Comparison of ENCODE assay signal across 8 cellular contexts in genomic region chr1:109620396-109620817, GRCh38. TPM values are rescaled to one million over a fixed set of nuclear protein-coding genes. Genes with fewer than 3 reads are reported as not detected.
DNase-seq lines count a peak whose midpoint lies in the region; ATAC-seq, FAIRE-seq and TF ChIP-seq lines count a peak whose summit lies in the region.

No MANE protein-coding gene starts in this region.

- no peaks in the 10 kb centered on the region for H3K36me3 ChIP-seq in SU-DHL-6 (ENCODE audit: low read length)
- no peaks in the 10 kb centered on the region for H3K36me3 ChIP-seq in esophagus (ENCODE audit: control insufficient read depth in 2 of 2, insufficient read depth in 2 of 2, low read length in 1 of 2)

- DNase-seq in CD14-positive monocyte (ENCODE audit: low spot score) (no peak), H54 (ENCODE audit: insufficient read length, low spot score) (peak; percentile 66), myocyte (ENCODE audit: low read depth) (peak; percentile 52), erythroblast (lab: John Stamatoyannopoulos, UW) (no peak)

- FAIRE-seq in H54 (lab: Jason Lieb, UNC) = no peak

- H3K4me3 ChIP-seq in SU-DHL-6 (ENCODE audit: insufficient read depth, low read length, poor library complexity, severe bottlenecking) (peak overlapping the region; percentile 79), esophagus (ENCODE audit: low read depth in 1 of 2, low read length in 2 of 2) (peak overlapping the region; percentile 63 to 67)

- H3K4me2 ChIP-seq in SU-DHL-6 (ENCODE audit: low read depth, low read length, poor library complexity, severe bottlenecking) = peak overlapping the region; percentile 85

- no peaks in the 10 kb centered on the region for H3K9me3 ChIP-seq in SU-DHL-6 (ENCODE audit: insufficient read depth, low read length)
- no peaks in the 10 kb centered on the region for H3K9me3 ChIP-seq in esophagus (ENCODE audit: control insufficient read depth in 2 of 2, insufficient read depth in 1 of 2, low read depth in 1 of 2, low read length in 1 of 2)

- H4K20me1 ChIP-seq in SU-DHL-6 (ENCODE audit: low read depth, low read length) = no peaks in the 10 kb centered on the region

- peaks cover 0 to 3% (median 2%) of the 10 kb centered on the region in 3 donors for H3K27me3 Mint-ChIP-seq in CD14-positive monocyte (ENCODE audit: low read depth in 3 of 3)

- peak overlapping the region; percentile 77 for H3K9ac ChIP-seq in SU-DHL-6 (ENCODE audit: low read length)

- intact Hi-C loops in CD14-positive monocyte (cut with micrococcal nuclease) = loop anchor here (2.0 to 5.0 kb wide), 2 partner anchors 72 to 73 kb away; partner anchors contain the start of gene GNAI3 (in 2 of the 2)

- peaks cover 9 to 30% of the 10 kb centered on the region in 2 donors for H3K36me3 Mint-ChIP-seq in CD14-positive monocyte

- H3K9me2 ChIP-seq in SU-DHL-6 (replicated peaks; ENCODE audit: insufficient read depth, low read length) = no peaks in the 10 kb centered on the region

- peak overlapping the region; percentile 92 to 97 for H3K4me3 Mint-ChIP-seq in CD14-positive monocyte

- peaks cover 17% of the 10 kb centered on the region for H3F3A ChIP-seq in SU-DHL-6 (ENCODE audit: insufficient read depth)

- peaks cover 0 to 2% (median 0%) of the 10 kb centered on the region in 7 donors for H3K9me3 Mint-ChIP-seq in CD14-positive monocyte

- H3K27ac Mint-ChIP-seq in CD14-positive monocyte = peak overlapping the region; percentile 99 to 100 (median 99)

- ATAC-seq in GM18520 (IDR thresholded peaks at IDR 0.05; ENCODE audit: unreplicated experiment) = no peak
- ATAC-seq in HG02678 (IDR thresholded peaks at IDR 0.05; ENCODE audit: unreplicated experiment) = no peak

- TF ChIP-seq POLR2A in H54 (IDR thresholded peaks at IDR 0.05; ENCODE audit: low read depth, low read length) (no peak), erythroblast (IDR thresholded peaks at IDR 0.05; ENCODE audit: low read length) (no peak)

- H3K4me1 Mint-ChIP-seq in CD14-positive monocyte = peaks cover 75% of the 10 kb centered on the region

- TF ChIP-seq CTCF in CD14-positive monocyte (IDR thresholded peaks at IDR 0.05) (no peak), SU-DHL-6 (IDR thresholded peaks at IDR 0.05; ENCODE audit: insufficient read depth, low read length, poor library complexity, severe bottlenecking) (no peak)

- H3K27ac ChIP-seq in SU-DHL-6 (ENCODE audit: low read depth, low read length) (peak overlapping the region; percentile 5; the same call in 1 of the 2 replicates), esophagus (ENCODE audit: low read depth in 2 of 2, low read length in 1 of 2) (peak overlapping the region; percentile 69 to 82)

- peaks cover 12 to 19% of the 10 kb centered on the region in 2 donors for H3K4me1 ChIP-seq in esophagus (ENCODE audit: control insufficient read depth in 2 of 2, insufficient read depth in 2 of 2, low read length in 1 of 2)

- H3K27me3 ChIP-seq in SU-DHL-6 (ENCODE audit: low read length) = no peaks in the 10 kb centered on the region
- H3K27me3 ChIP-seq in esophagus (ENCODE audit: control insufficient read depth in 1 of 2, insufficient read depth in 2 of 2, low read length in 2 of 2) = no peaks in the 10 kb centered on the region

- WGBS in esophagus, 2 donors = 0 to 1% methylated on average over 10 of the region's 10 CpGs

- H3K79me2 ChIP-seq in SU-DHL-6 (ENCODE audit: insufficient read depth, low read length) = peaks cover 25% of the 10 kb centered on the region; the same call in 1 of the 2 replicates

- H2AFZ ChIP-seq in SU-DHL-6 (ENCODE audit: low read depth, low read length, severe bottlenecking) = peak overlapping the region; percentile 89

RNA-seq across cellular contexts. Expression of gene AMPD2, which starts 0.8 kb away (rescaled TPM):
- 100 to 1,000 TPM in 1 of 2 donors, 10 to 100 TPM in 1; 75.0 to 117 TPM for polyA plus RNA-seq in CD14-positive monocyte
- 10 to 100 TPM; 15.7 to 16.3 TPM for polyA plus RNA-seq in esophagus
- 54.9 and 60.4 TPM in 2 replicates for total RNA-seq in myocyte
- polyA plus RNA-seq in myocyte (2012) = 74.7 TPM

RNA-seq across cellular contexts. Expression of gene GNAT2, which starts 1.0 kb away (rescaled TPM):
- polyA plus RNA-seq in CD14-positive monocyte = not detected
- polyA plus RNA-seq in esophagus = not detected
- total RNA-seq in myocyte = 0.13 TPM in 1 of 2 replicates, not detected in the other
- 0.29 TPM for polyA plus RNA-seq in myocyte (2012)

RNA-seq across cellular contexts. Expression of gene GSTM4, which starts 35.5 kb away (rescaled TPM):
- polyA plus RNA-seq in CD14-positive monocyte (10 to 100 TPM; 11.9 to 15.9 TPM), esophagus (10 to 100 TPM; 22.9 to 26.4 TPM)
- 5.5 and 5.8 TPM in 2 replicates for total RNA-seq in myocyte
- polyA plus RNA-seq in myocyte (2012) = 6.2 TPM

RNA-seq across cellular contexts. Expression of gene GSTM2, which starts 47.5 kb away (rescaled TPM):
- polyA plus RNA-seq in CD14-positive monocyte (1 to 10 TPM; 1.5 to 6.3 TPM), esophagus (100 to 1,000 TPM in 1 of 2 donors, 10 to 100 TPM in 1; 52.0 to 130 TPM)
- 22.6 and 28.5 TPM in 2 replicates for total RNA-seq in myocyte
- 71.8 TPM for polyA plus RNA-seq in myocyte (2012)

Comparison
In these comparisons a context has a peak if more than half of its experiments do, and no peak if none do; other contexts are left out.
1. DNase-seq: peak in H54 (single experiment) and myocyte (single experiment); none in CD14-positive monocyte (single experiment) and erythroblast (0 of 2).
2. RNA of gene AMPD2, which starts 0.8 kb away (polyA plus RNA-seq): 75.0 to 117 TPM in CD14-positive monocyte; 15.7 to 16.3 TPM in esophagus; every median in the first group is over 4 times any median in the second.